In genomic region chr6:134217110-134217509, GRCh38 we compare ENCODE assay signal across 1 cellular context.
TF ChIP-seq lines count a peak whose summit lies in the region.

No MANE protein-coding gene starts in this region.

TF ChIP-seq in IMR-90, 13 proteins besides CTCF, POLR2A, EP300 and RAD21 (continued from another document):
- TF ChIP-seq ELK1 (IDR thresholded peaks at IDR 0.05; ENCODE audit: borderline replicate concordance, low read depth, low read length) (no peak), BHLHE40 (IDR thresholded peaks at IDR 0.05; ENCODE audit: low read depth, low read length) (no peak), NFE2L2 (IDR thresholded peaks at IDR 0.05; ENCODE audit: low read depth, low read length) (no peak), CHD1 (IDR thresholded peaks at IDR 0.05; ENCODE audit: low read depth, low read length) (no peak), MAFK (IDR thresholded peaks at IDR 0.05; ENCODE audit: low read depth, low read length) (no peak), RFX5 (IDR thresholded peaks at IDR 0.05; ENCODE audit: low read depth, low read length) (no peak), MAZ (IDR thresholded peaks at IDR 0.05; ENCODE audit: borderline replicate concordance, low read depth, low read length) (no peak)
